16 cellular contexts compared by ENCODE assay signal in genomic region chr2:69890881-69891280, GRCh38. TPM values are rescaled to one million over a fixed set of nuclear protein-coding genes. Genes with fewer than 3 reads are reported as not detected.
DNase-seq lines count a peak whose midpoint lies in the region; ATAC-seq, FAIRE-seq and TF ChIP-seq lines count a peak whose summit lies in the region.
"Had no signal": no experiment of that assay in that cellular context is flagged by ENCODE, and none has a peak within 500 bp of the region (broad histone marks: within the 10 kb centered on the region; RNA-seq: fewer than 3 reads in every experiment).

No MANE protein-coding gene starts in this region.

- CTCF ChIA-PET in HEK293 (lab: Yijun Ruan, JAX), result interaction anchor here (1.4 kb wide), 1 partner anchor 21 kb away, joined by 3 read pairs; no protein-coding TSS in a partner anchor
- CTCF ChIA-PET in GM12878 (lab: Yijun Ruan, JAX), result interaction anchor here (0.7 kb wide), 1 partner anchor 21 kb away, joined by 3 read pairs; no protein-coding TSS in a partner anchor

- H3K4me3 ChIP-seq in HEK293 (ENCODE audit: low read depth, low read length) (no peak overlapping the region), GM12878 (no peak overlapping the region)
- H3K4me3 ChIP-seq: HAP-1, K562 had no signal

- H3K27ac Mint-ChIP-seq in progenitor cell of endocrine pancreas, result no peak overlapping the region
- H3K27ac Mint-ChIP-seq: B cell; CD4-positive, alpha-beta memory T cell; HFFc6 had no signal

- no peak overlapping the region for H3K27ac ChIP-seq in HEK293 (ENCODE audit: extremely low read depth, low read depth, low read length)
- H3K27ac ChIP-seq in GM12878 (ENCODE audit: control insufficient read depth, insufficient read depth), result no peak overlapping the region

- no peaks in the 10 kb centered on the region for H3K27me3 Mint-ChIP-seq in progenitor cell of endocrine pancreas
- H3K27me3 Mint-ChIP-seq: B cell; CD4-positive, alpha-beta memory T cell had no signal

- peaks cover 8% of the 10 kb centered on the region for H3K4me1 Mint-ChIP-seq in progenitor cell of endocrine pancreas (ENCODE audit: low read depth)

- H3K79me2 ChIP-seq in GM12878 (ENCODE audit: control insufficient read depth, insufficient read depth, low read length), result peaks cover 19% of the 10 kb centered on the region

- H3K27me3 ChIP-seq in GM12878 (replicated peaks in 1 of 2; ENCODE audit: control insufficient read depth in 2 of 2, insufficient read depth in 2 of 2, low read length in 1 of 2), result no peaks in the 10 kb centered on the region

- peaks cover 2% of the 10 kb centered on the region for H3K36me3 Mint-ChIP-seq in progenitor cell of endocrine pancreas (ENCODE audit: insufficient read depth)

- no peak overlapping the region for H3K9ac ChIP-seq in GM12878 (ENCODE audit: control insufficient read depth, insufficient read depth, low read length)

- no peaks in the 10 kb centered on the region for H3K9me3 ChIP-seq in HEK293 (ENCODE audit: control insufficient read depth, insufficient read depth, low read depth, low read length)
- no peaks in the 10 kb centered on the region for H3K9me3 ChIP-seq in GM12878 (replicated peaks; ENCODE audit: control insufficient read depth, insufficient read depth, low read length)
- H3K9me3 ChIP-seq: HAP-1 had no signal

- RAD21 ChIA-PET in GM12878 (lab: Charles Lee; ENCODE audit: unreplicated experiment), result interaction anchor here (0.6 to 0.7 kb wide), 2 partner anchors 19 to 54 kb away, joined by 3 read pairs; no protein-coding TSS in a partner anchor

- TF ChIP-seq CTCF in HEK293 (tag by site-specific recombination; IDR thresholded peaks at IDR 0.05) (no peak), GM12878 (IDR thresholded peaks at IDR 0.05 in 2 of 3, conservative IDR thresholded peaks at IDR 0.05 in 1 of 3; ENCODE audit: control insufficient read depth in 2 of 3, extremely low read depth in 1 of 3, insufficient read depth in 1 of 3, low read depth in 3 of 3, low read length in 3 of 3) (no peak), progenitor cell of endocrine pancreas (IDR thresholded peaks at IDR 0.05; ENCODE audit: unreplicated experiment) (no peak)

- POLR2A ChIA-PET in HEK293 (lab: Yijun Ruan, JAX) (no interaction called here), GM12878 (lab: Charles Lee) (interaction anchor here (0.8 to 1.1 kb wide), 2 partner anchors 24 to 33 kb away, joined by 3 read pairs; partner anchors contain the start of gene MXD1)

- WGBS in GM12878 (ENCODE audit: insufficient coverage, insufficient replicate concordance, low lambda C conversion rate, missing lambda C conversion rate), result 0% methylated on average over 1 of the region's 1 CpG

- peak overlapping the region; percentile 25 for H2AFZ ChIP-seq in GM12878 (ENCODE audit: control insufficient read depth, low read depth, low read length)

- no peaks in the 10 kb centered on the region for H4K20me1 ChIP-seq in GM12878 (ENCODE audit: control insufficient read depth, insufficient read depth)

- H3K4me1 ChIP-seq in HEK293 (ENCODE audit: control insufficient read depth, insufficient read depth, low read length) (peaks cover 3% of the 10 kb centered on the region; the same call in 1 of the 2 replicates), GM12878 (ENCODE audit: control insufficient read depth, insufficient read depth, low read length) (0 out of 2 replicates have a peak, but pooled peaks cover 3% of the 10 kb centered on the region)

- H3K36me3 ChIP-seq in HEK293 (ENCODE audit: control insufficient read depth in 2 of 2, insufficient read depth in 1 of 2, low read length in 2 of 2), result peaks cover 4 to 10% of the 10 kb centered on the region in 2 experiments; a peak in 2 of 3 replicates
- no peaks in the 10 kb centered on the region for H3K36me3 ChIP-seq in GM12878 (ENCODE audit: control insufficient read depth in 2 of 2, insufficient read depth in 2 of 2, low read length in 1 of 2)
- H3K36me3 ChIP-seq: HAP-1 had no signal

- ATAC-seq in GM12878 (no peak), HG02885 (IDR thresholded peaks at IDR 0.05; ENCODE audit: poor library complexity, unreplicated experiment) (no peak), GM18909 (IDR thresholded peaks at IDR 0.05; ENCODE audit: poor library complexity, unreplicated experiment) (no peak)
- ATAC-seq: K562 had no signal

- no TSS peak for BruUV-seq in GM12878 (replicated peaks; lab: Mats Ljungman, UMichigan)

- DNase-seq in Caki2 (ENCODE audit: low read depth) (peak; percentile 37), GM12878 (ENCODE audit: low read depth, low spot score) (no peak), kidney tubule cell (ENCODE audit: low spot score) (peak; percentile 56), progenitor cell of endocrine pancreas (ENCODE audit: low spot score, unreplicated experiment) (no peak)
- DNase-seq: C1 segment of cervical spinal cord; CD4-positive, alpha-beta memory T cell; GOT3; HFFc6 had no signal

- H3K4me2 ChIP-seq in GM12878 (ENCODE audit: control insufficient read depth, insufficient read depth), result no peak overlapping the region

- TF ChIP-seq EP300 in GM12878 (IDR thresholded peaks at IDR 0.05; ENCODE audit: borderline replicate concordance in 1 of 2, control insufficient read depth in 1 of 2, low read depth in 2 of 2, low read length in 2 of 2), result no peak

- intact Hi-C loops in GM12878 (cut with micrococcal nuclease; ENCODE audit: unreplicated experiment), result no loop called here

- in situ Hi-C loops in Caki2 (cut with HindIII; ENCODE audit: low pct_unique_long_range_greater_than_20kb, low sequenced_read_pairs) (no loop called here), GM12878 (cut with MboI) (loop anchor here (10.0 kb wide), 1 partner anchor 166 kb away; no protein-coding TSS in a partner anchor)

- H3K9me3 Mint-ChIP-seq in progenitor cell of endocrine pancreas (ENCODE audit: low read depth), result peaks cover 6% of the 10 kb centered on the region

- SMC1A ChIA-PET in GM12878 (lab: Charles Lee; ENCODE audit: uncharacterized antibody, unreplicated experiment), result interaction anchor here (0.8 kb wide), 1 partner anchor 73 kb away, joined by 3 read pairs; no protein-coding TSS in a partner anchor

- no peak for TF ChIP-seq POLR2A in GM12878 (IDR thresholded peaks at IDR 0.05; ENCODE audit: low read depth, low read length)

- H3K4me3 Mint-ChIP-seq in progenitor cell of endocrine pancreas (ENCODE audit: low read depth), result no peak overlapping the region
- H3K4me3 Mint-ChIP-seq: B cell; CD4-positive, alpha-beta memory T cell; HFFc6 had no signal

- no peak for TF ChIP-seq RAD21 in GM12878 (IDR thresholded peaks at IDR 0.05; ENCODE audit: insufficient read depth, low read depth, low read length)

- FAIRE-seq in GM12878 (lab: Jason Lieb, UNC), result no peak
- FAIRE-seq: A204.1, GM12891, K562 had no signal

TF ChIP-seq in HEK293, 187 proteins besides CTCF, POLR2A, EP300 and RAD21:
- peak; percentile 38; the same call in 1 of the 2 replicates for TF ChIP-seq ZBTB17 (tag by site-specific recombination; IDR thresholded peaks at IDR 0.05)
- TF ChIP-seq ZNF19 (tag by site-specific recombination; IDR thresholded peaks at IDR 0.05; ENCODE audit: low read depth), result no peak
- no peak for TF ChIP-seq ZNF623 (tag by site-specific recombination; IDR thresholded peaks at IDR 0.05)
- TF ChIP-seq ZNF341 (tag by site-specific recombination; IDR thresholded peaks at IDR 0.05; ENCODE audit: low read depth), result no peak
TF ChIP-seq in HEK293: peak in this region for 1.

TF ChIP-seq in GM12878, 131 proteins besides CTCF, POLR2A, EP300 and RAD21 (continues in another document):
- no peak for TF ChIP-seq ZZZ3 (IDR thresholded peaks at IDR 0.05; ENCODE audit: control insufficient read depth, insufficient read length, low read depth)
- no peak for TF ChIP-seq SMARCA5 (IDR thresholded peaks at IDR 0.05)

RNA-seq across cellular contexts. Expression of gene SNRNP27, which starts 2.9 kb away (rescaled TPM):
- 79.2 and 99.1 TPM in 2 replicates for total RNA-seq in Caki2 (2014; rRNA removed; shearing (Covaris generic); ENCODE audit: low replicate concordance)
- total RNA-seq in GM12878 (2013; cell fraction: nucleolus; rRNA removed), result 34.6 and 37.5 TPM in 2 replicates
- total RNA-seq in GM12878 (2014; rRNA removed) (33.2 and 41.0 TPM in 2 replicates), GM12878 (2014; rRNA removed; fragmentation: Illumina TruSeq; extraction: Trizol) (49.8 and 52.7 TPM in 2 replicates), GM12878 (2021) (35.6 and 37.4 TPM in 2 replicates), progenitor cell of endocrine pancreas (46.7 and 47.2 TPM in 2 replicates)
- polyA plus RNA-seq in GM12878 (2011; ENCODE audit: low read depth), result 6.9 TPM
- polyA plus RNA-seq in GM12878 (2011; rRNA removed) (52.1 and 88.6 TPM in 2 replicates), GM12878 (2014; fragmentation: Illumina TruSeq; extraction: Trizol) (49.2 and 66.8 TPM in 2 replicates), GM12878 (2014; fragmentation: Nextera tagmentation; extraction: Ambion mirVana) (10 to 100 TPM; 30.6 to 30.9 TPM), GM12878 (2014; rRNA removed) (34.5 and 46.3 TPM in 2 replicates), GM12878 (2016; fragmentation: Nextera tagmentation; extraction: Ambion mirVana) (10 to 100 TPM; 77.6 to 89.5 TPM)
- polyA plus RNA-seq in GM12878 (2011; cell fraction: cytosol; rRNA removed), result 22.6 and 23.0 TPM in 2 replicates
- polyA plus RNA-seq in GM12878 (2011; cell fraction: nucleus; rRNA removed), result 27.8 and 30.8 TPM in 2 replicates
- polyA plus RNA-seq in GM12878 (2012), result 29.5 and 36.5 TPM in 2 replicates
- polyA minus RNA-seq in GM12878 (2011; rRNA and poly(A)+ RNA removed), result 4.3 and 6.6 TPM in 2 replicates
- 5.9 and 7.2 TPM in 2 replicates for polyA minus RNA-seq in GM12878 (2011; cell fraction: cytosol; rRNA and poly(A)+ RNA removed)
- polyA minus RNA-seq in GM12878 (2011; cell fraction: nucleus; rRNA and poly(A)+ RNA removed), result 4.8 and 6.1 TPM in 2 replicates

RNA-seq across cellular contexts. Expression of gene MXD1, which starts 24.0 kb away (rescaled TPM):
- 0.52 and 0.88 TPM in 2 replicates for total RNA-seq in Caki2 (2014; rRNA removed; shearing (Covaris generic); ENCODE audit: low replicate concordance)
- total RNA-seq in GM12878 (2013; cell fraction: nucleolus; rRNA removed), result 11.5 and 13.8 TPM in 2 replicates
- total RNA-seq in GM12878 (2014; rRNA removed) (2.7 and 3.4 TPM in 2 replicates), GM12878 (2014; rRNA removed; fragmentation: Illumina TruSeq; extraction: Trizol) (1.8 and 2.2 TPM in 2 replicates), GM12878 (2021) (5.3 and 5.5 TPM in 2 replicates), progenitor cell of endocrine pancreas (9.2 and 10.8 TPM in 2 replicates)
- 3.0 TPM for polyA plus RNA-seq in GM12878 (2011; ENCODE audit: low read depth)
- polyA plus RNA-seq in GM12878 (2011; rRNA removed) (9.9 and 10.2 TPM in 2 replicates), GM12878 (2014; fragmentation: Illumina TruSeq; extraction: Trizol) (3.2 and 3.4 TPM in 2 replicates), GM12878 (2014; fragmentation: Nextera tagmentation; extraction: Ambion mirVana) (1 to 10 TPM; 2.5 to 2.7 TPM), GM12878 (2014; rRNA removed) (2.6 and 3.0 TPM in 2 replicates), GM12878 (2016; fragmentation: Nextera tagmentation; extraction: Ambion mirVana) (1 to 10 TPM; 4.5 to 5.5 TPM)
- polyA plus RNA-seq in GM12878 (2011; cell fraction: cytosol; rRNA removed), result 3.3 and 4.7 TPM in 2 replicates
- 5.6 and 11.5 TPM in 2 replicates for polyA plus RNA-seq in GM12878 (2011; cell fraction: nucleus; rRNA removed)
- polyA plus RNA-seq in GM12878 (2012), result 5.3 and 5.5 TPM in 2 replicates
- polyA minus RNA-seq in GM12878 (2011; rRNA and poly(A)+ RNA removed), result 4.0 and 4.3 TPM in 2 replicates
- 4.0 and 4.8 TPM in 2 replicates for polyA minus RNA-seq in GM12878 (2011; cell fraction: cytosol; rRNA and poly(A)+ RNA removed)
- 3.4 and 4.5 TPM in 2 replicates for polyA minus RNA-seq in GM12878 (2011; cell fraction: nucleus; rRNA and poly(A)+ RNA removed)

Comparison
In these comparisons a context has a peak if more than half of its experiments do, and no peak if none do; other contexts are left out.
1. DNase-seq: peak in Caki2 (single experiment) and kidney tubule cell (single experiment); none in GM12878 (single experiment) and progenitor cell of endocrine pancreas (single experiment).